ENCODE assay signal across 19 cellular contexts in the genomic region with DNA sequence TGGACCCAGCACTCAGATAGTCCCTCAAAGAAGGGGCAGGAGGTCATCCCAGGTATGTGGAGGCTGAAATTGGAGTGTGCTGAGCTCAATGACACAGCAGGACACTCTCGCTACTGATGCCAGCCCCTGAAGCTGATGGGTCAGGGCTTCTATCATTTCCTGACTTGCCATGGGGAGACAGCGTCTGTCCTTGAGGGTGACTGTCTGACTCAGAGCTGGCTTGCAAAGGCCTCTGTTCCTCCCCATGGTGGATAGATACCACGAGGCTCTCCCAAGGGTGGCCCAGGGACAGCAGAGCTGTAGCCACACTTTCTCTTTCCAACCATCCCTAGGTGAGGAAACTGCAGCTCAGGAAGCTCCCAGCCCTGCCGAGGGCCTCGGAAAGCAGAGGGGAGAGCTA. TPM values are rescaled to one million over a fixed set of nuclear protein-coding genes. Genes with fewer than 3 reads are reported as not detected.
DNase-seq lines count a peak whose midpoint lies in the region; ATAC-seq lines count a peak whose summit lies in the region.
"Had no signal": no experiment of that assay in that cellular context is flagged by ENCODE, and none has a peak within 500 bp of the region (broad histone marks: within the 10 kb centered on the region; RNA-seq: fewer than 3 reads in every experiment).

No MANE protein-coding gene starts in this region.

- H3K18ac ChIP-seq in neuronal stem cell (ENCODE audit: low read length): no peak overlapping the region

- no peak overlapping the region for H3K4ac ChIP-seq in neuronal stem cell (ENCODE audit: low read length)

- H3K79me1 ChIP-seq in neuronal stem cell (ENCODE audit: low read depth, low read length): peaks cover 2% of the 10 kb centered on the region

- H3K9me3 ChIP-seq in HUES48 (ENCODE audit: control insufficient read depth, insufficient read depth, low read length): no peaks in the 10 kb centered on the region; the same call in 1 of the 2 replicates
- H3K9me3 ChIP-seq in neuronal stem cell (replicated peaks in 1 of 2; ENCODE audit: control insufficient read depth in 2 of 2, insufficient read depth in 1 of 2, low read depth in 1 of 2, low read length in 2 of 2): peaks cover 14 to 18% of the 10 kb centered on the region in 2 donors
- H3K9me3 ChIP-seq: BE2C had no signal

- H3K14ac ChIP-seq in neuronal stem cell (ENCODE audit: low read length): no peak overlapping the region

- no peak overlapping the region for H2BK12ac ChIP-seq in neuronal stem cell (ENCODE audit: low read length)

- ATAC-seq in HG03571 (IDR thresholded peaks at IDR 0.05; ENCODE audit: unreplicated experiment): no peak
- ATAC-seq: GM23338, K562 had no signal

- H3K27me3 ChIP-seq in HUES48 (ENCODE audit: control insufficient read depth, insufficient read depth, low read length): peaks cover 46% of the 10 kb centered on the region
- peaks cover 41 to 95% (median 58%) of the 10 kb centered on the region in 3 experiments for H3K27me3 ChIP-seq in neuronal stem cell (ENCODE audit: control insufficient read depth in 3 of 3, insufficient read depth in 3 of 3, low read depth in 1 of 3, low read length in 3 of 3)

- DNase-seq in epidermal melanocyte (ENCODE audit: insufficient read length, low spot score) (peak; percentile 11), neuronal stem cell (ENCODE audit: low spot score) (no peak), SW480 (ENCODE audit: low spot score) (no peak), GM19238 (ENCODE audit: insufficient read length, low spot score) (no peak)
- no peak for DNase-seq in activated naive CD4-positive, alpha-beta T cell treated with Interleukin-2 at 50 U/mL for 16 hours
- DNase-seq: BE2C; CD4-positive, alpha-beta memory T cell; DMS153; DMS79 treated with DMSO at 0.1 percent for 48 hours; EL had no signal

- H3K9ac ChIP-seq in HUES48 (ENCODE audit: low read depth, low read length) (no peak overlapping the region), neuronal stem cell (ENCODE audit: low read depth, low read length, poor library complexity) (no peak overlapping the region)

- H2AK5ac ChIP-seq in neuronal stem cell (ENCODE audit: low read depth, low read length): peak overlapping the region; percentile 74

- H2BK120ac ChIP-seq in neuronal stem cell (ENCODE audit: low read depth, low read length): no peak overlapping the region

- WGBS in neuronal stem cell (ENCODE audit: extremely low coverage in 2 of 2, insufficient read length in 2 of 2, insufficient replicate concordance in 1 of 2), 2 donors: no CpG with 5 or more reads among the region's 5 CpGs

- H3K27ac ChIP-seq in HUES48 (ENCODE audit: low read depth, low read length) (no peak overlapping the region), neuronal stem cell (replicated peaks; ENCODE audit: low read length) (no peak overlapping the region)
- H3K27ac ChIP-seq: A549, C4-2B, HL-60 had no signal

- no peak overlapping the region for H2BK15ac ChIP-seq in neuronal stem cell (ENCODE audit: low read length)

- H3K4me1 ChIP-seq in HUES48 (ENCODE audit: control insufficient read depth, insufficient read depth, low read length): peaks cover 19% of the 10 kb centered on the region
- peaks cover 3 to 13% of the 10 kb centered on the region in 2 donors for H3K4me1 ChIP-seq in neuronal stem cell (ENCODE audit: control insufficient read depth in 2 of 2, insufficient read depth in 1 of 2, low read depth in 1 of 2, low read length in 2 of 2)
- H3K4me1 ChIP-seq: A549, BE2C had no signal

- H4K8ac ChIP-seq in neuronal stem cell (ENCODE audit: low read depth, low read length): no peak overlapping the region

- H2AFZ ChIP-seq in neuronal stem cell (ENCODE audit: low read length): no peak overlapping the region
- H2AFZ ChIP-seq: GM23338 had no signal

- no peak overlapping the region for H2BK5ac ChIP-seq in neuronal stem cell (ENCODE audit: low read length)

- H3K4me3 ChIP-seq in HUES48 (ENCODE audit: low read depth, low read length) (0 out of 2 replicates have a peak overlapping the region, but pooled peaks have one; percentile 4), neuronal stem cell (ENCODE audit: low read length in 2 of 2) (peak overlapping the region in 1 of 2 donors; percentile 30)
- H3K4me3 ChIP-seq: A549, HAP-1, K562 had no signal

- no peak overlapping the region for H3K4me2 ChIP-seq in neuronal stem cell (ENCODE audit: insufficient read depth, low read length, poor library complexity, severe bottlenecking)
- H3K4me2 ChIP-seq: A549 had no signal

- H4K91ac ChIP-seq in neuronal stem cell (ENCODE audit: low read depth, low read length, poor library complexity): no peak overlapping the region

- peak overlapping the region; percentile 81 for H3K23ac ChIP-seq in neuronal stem cell (ENCODE audit: low read depth, low read length, poor library complexity)

- peaks cover 49% of the 10 kb centered on the region for H3K36me3 ChIP-seq in HUES48 (ENCODE audit: control insufficient read depth, insufficient read depth, low read length)
- no peaks in the 10 kb centered on the region for H3K36me3 ChIP-seq in neuronal stem cell (replicated peaks in 1 of 2; ENCODE audit: control insufficient read depth in 2 of 2, insufficient read depth in 2 of 2, low read length in 2 of 2)
- H3K36me3 ChIP-seq: BE2C, HAP-1 had no signal

RNA-seq across cellular contexts. Expression of gene ALPG, which starts 10.8 kb away (rescaled TPM):
- polyA plus RNA-seq in neuronal stem cell (2013, experiment 1 of 2): not detected
- not detected for polyA plus RNA-seq in neuronal stem cell (2013, experiment 2 of 2)
- polyA plus RNA-seq: AG04450; CD4-positive, alpha-beta memory T cell; K562 had no signal

RNA-seq across cellular contexts. Expression of gene ALPI, which starts 38.5 kb away (rescaled TPM):
- polyA plus RNA-seq in neuronal stem cell (2013, experiment 1 of 2): not detected
- not detected for polyA plus RNA-seq in neuronal stem cell (2013, experiment 2 of 2)
- polyA plus RNA-seq: AG04450; CD4-positive, alpha-beta memory T cell; GM23338; K562 had no signal

RNA-seq across cellular contexts. Expression of gene ALPP, which starts 38.9 kb away (rescaled TPM):
- polyA plus RNA-seq in neuronal stem cell (2013, experiment 1 of 2): not detected
- polyA plus RNA-seq in neuronal stem cell (2013, experiment 2 of 2): not detected
- polyA plus RNA-seq: AG04450; CD4-positive, alpha-beta memory T cell; GM23338 had no signal
